In the genomic region with DNA sequence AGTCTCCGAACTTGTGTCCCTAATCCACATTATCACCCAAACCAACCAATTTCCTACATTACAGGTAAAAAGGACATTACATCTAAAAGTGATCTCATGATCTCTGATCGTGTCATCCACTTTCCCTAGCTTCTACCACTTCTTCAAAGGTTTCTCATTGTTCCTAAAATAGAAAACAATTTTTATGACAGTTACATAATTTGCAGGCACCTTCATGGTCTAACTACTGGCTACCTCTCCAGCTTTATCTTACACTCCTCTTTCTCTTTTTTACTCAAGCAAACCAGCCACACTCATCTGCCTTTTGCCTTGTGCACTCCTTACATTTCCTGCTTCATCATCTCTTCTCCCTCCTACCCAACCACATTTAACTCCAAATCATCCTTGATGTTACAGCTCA, we compare ENCODE assay signal across 16 cellular contexts.
"Had no signal": no experiment of that assay in that cellular context is flagged by ENCODE, and none has a peak within 500 bp of the region (broad histone marks: within the 10 kb centered on the region; RNA-seq: fewer than 3 reads in every experiment).

No MANE protein-coding gene starts in this region.

- H3K4me1 ChIP-seq: SJCRH30 had no signal

- H3K9me3 ChIP-seq: SJCRH30 had no signal

- H3K27me3 ChIP-seq: SJCRH30 had no signal

- DNase-seq: KBM-7, MV-4-11, NCI-H1048, NCI-H1105, NCI-H1417, NCI-H1436 treated with DMSO at 0.1 percent for 48 hours, NCI-H1694, NCI-H187 treated with DMSO at 0.1 percent for 48 hours, NCI-H2029 treated with DMSO at 0.1 percent for 48 hours, NCI-H2171 treated with DMSO at 0.1 percent for 48 hours, NCI-H2227 treated with DMSO at 0.1 percent for 48 hours, NCI-H524, NCI-H774, SHP77 treated with DMSO at 0.1 percent for 48 hours, SJCRH30 had no signal

- H3K27ac ChIP-seq: HL-60, SJCRH30 had no signal
